3 cellular contexts compared by ENCODE assay signal in the genomic region with DNA sequence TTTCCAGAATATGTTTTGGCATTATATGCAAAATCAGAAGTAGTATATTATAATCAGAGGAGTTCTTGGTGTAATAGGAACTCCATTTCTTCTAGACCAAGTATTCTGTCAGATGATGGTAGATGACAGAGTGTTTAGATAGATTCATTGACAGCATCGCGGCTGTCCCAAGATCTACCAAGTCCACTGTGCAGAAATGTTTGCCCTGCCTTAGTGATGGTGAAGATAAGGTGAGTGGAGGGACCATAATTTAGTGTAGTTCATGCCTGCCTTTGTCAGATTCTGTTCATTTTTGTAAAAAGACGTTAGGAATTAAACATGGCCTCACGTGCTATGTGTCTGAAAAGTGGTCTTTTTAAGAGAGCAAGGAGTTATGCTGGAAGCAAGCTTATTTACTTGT.
TF ChIP-seq lines count a peak whose summit lies in the region.

No MANE protein-coding gene starts in this region.

TF ChIP-seq in IMR-90, 13 proteins besides CTCF, POLR2A, EP300 and RAD21:
- TF ChIP-seq MAFK (IDR thresholded peaks at IDR 0.05; ENCODE audit: low read depth, low read length) = no peak
TF ChIP-seq in IMR-90: peak in this region for 0.

TF ChIP-seq in GM12878, 131 proteins besides CTCF, POLR2A, EP300 and RAD21:
- no peak for TF ChIP-seq TARDBP (IDR thresholded peaks at IDR 0.05; ENCODE audit: borderline replicate concordance)
TF ChIP-seq in GM12878: peak in this region for 0.

TF ChIP-seq in H1, 55 proteins besides CTCF, POLR2A, EP300 and RAD21:
- TF ChIP-seq RXRA (IDR thresholded peaks at IDR 0.05; ENCODE audit: insufficient read depth, low read depth, low read length) (no peak), CEBPB (IDR thresholded peaks at IDR 0.05; ENCODE audit: low read depth, low read length) (no peak), RFX5 (IDR thresholded peaks at IDR 0.05; ENCODE audit: borderline replicate concordance, low read depth, low read length) (no peak), TAF1 (IDR thresholded peaks at IDR 0.05; ENCODE audit: low read depth, low read length) (no peak), SRF (IDR thresholded peaks at IDR 0.05; ENCODE audit: low read depth, low read length) (no peak), SIRT6 (IDR thresholded peaks at IDR 0.05; ENCODE audit: low read length) (no peak), ASH2L (IDR thresholded peaks at IDR 0.05; ENCODE audit: low read length) (no peak), CBX8 (IDR thresholded peaks at IDR 0.05; ENCODE audit: borderline replicate concordance, low read depth, low read length) (no peak), MAFK (IDR thresholded peaks at IDR 0.05; ENCODE audit: low read depth, low read length) (no peak), BCL11A (IDR thresholded peaks at IDR 0.05; ENCODE audit: low read depth in 2 of 2, low read length in 2 of 2) (no peak), KDM4A (IDR thresholded peaks at IDR 0.05; ENCODE audit: low read depth, low read length, severe bottlenecking) (no peak), JUN (IDR thresholded peaks at IDR 0.05; ENCODE audit: low read depth, low read length) (no peak), EZH2 (IDR thresholded peaks at IDR 0.05; ENCODE audit: low read depth, low read length, severe bottlenecking) (no peak), GABPA (IDR thresholded peaks at IDR 0.05; ENCODE audit: borderline replicate concordance, insufficient read depth, low read length) (no peak), NANOG (IDR thresholded peaks at IDR 0.05; ENCODE audit: insufficient read depth, low read depth, low read length, poor library complexity, severe bottlenecking) (no peak), TEAD4 (IDR thresholded peaks at IDR 0.05; ENCODE audit: low read depth, low read length) (no peak)
- TF ChIP-seq, protein P1, sequence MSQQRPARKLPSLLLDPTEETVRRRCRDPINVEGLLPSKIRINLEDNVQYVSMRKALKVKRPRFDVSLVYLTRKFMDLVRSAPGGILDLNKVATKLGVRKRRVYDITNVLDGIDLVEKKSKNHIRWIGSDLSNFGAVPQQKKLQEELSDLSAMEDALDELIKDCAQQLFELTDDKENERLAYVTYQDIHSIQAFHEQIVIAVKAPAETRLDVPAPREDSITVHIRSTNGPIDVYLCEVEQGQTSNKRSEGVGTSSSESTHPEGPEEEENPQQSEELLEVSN (IDR thresholded peaks at IDR 0.05) = no peak
